In genomic region chr19:35789978-35790944, GRCh38 we compare ENCODE assay signal across 1 cellular context.
TF ChIP-seq lines count a peak whose summit lies in the region.

No MANE protein-coding gene starts in this region.

TF ChIP-seq in K562, 482 proteins besides CTCF, POLR2A, EP300 and RAD21:
- no peak for TF ChIP-seq ZNF146 (CRISPR knock-in tag; IDR thresholded peaks at IDR 0.05; ENCODE audit: unreplicated experiment)
- TF ChIP-seq DEAF1 (CRISPR knock-in tag; IDR thresholded peaks at IDR 0.05), result no peak
- no peak for TF ChIP-seq MCM2 (IDR thresholded peaks at IDR 0.05; ENCODE audit: low read depth)
- 0 out of 2 replicates have a peak, but pooled peaks have one; percentile 22 for TF ChIP-seq ZFX (CRISPR knock-in tag; IDR thresholded peaks at IDR 0.05)
- TF ChIP-seq EHMT2 (IDR thresholded peaks at IDR 0.05), result no peak
